ENCODE assay signal across 9 cellular contexts in genomic region chr9:125513634-125514413, GRCh38.
DNase-seq lines count a peak whose midpoint lies in the region; ATAC-seq and TF ChIP-seq lines count a peak whose summit lies in the region.
"Had no signal": no experiment of that assay in that cellular context is flagged by ENCODE, and none has a peak within 500 bp of the region (broad histone marks: within the 10 kb centered on the region; RNA-seq: fewer than 3 reads in every experiment).

No MANE protein-coding gene starts in this region.

- no peak for TF ChIP-seq CTCF in GM20000 (IDR thresholded peaks at IDR 0.05; ENCODE audit: extremely low read depth, missing control alignments)
- TF ChIP-seq CTCF in suprapubic skin (IDR thresholded peaks at IDR 0.05) = no peak
- TF ChIP-seq CTCF in A673 (conservative IDR thresholded peaks at IDR 0.05; ENCODE audit: low read depth, low read length) = no peak

- H3K27me3 ChIP-seq in suprapubic skin (no peaks in the 10 kb centered on the region), A673 (replicated peaks; ENCODE audit: insufficient read depth, low read depth, low read length, poor library complexity) (no peaks in the 10 kb centered on the region)

- H3K4me1 ChIP-seq in suprapubic skin (peaks cover 11% of the 10 kb centered on the region), A673 (ENCODE audit: insufficient read depth, low read length, poor library complexity, severe bottlenecking) (peaks cover 2% of the 10 kb centered on the region)

- TF ChIP-seq POLR2A in suprapubic skin (IDR thresholded peaks at IDR 0.05) = no peak

- no TSS peak for BruUV-seq in A673 (replicated peaks; lab: Mats Ljungman, UMichigan)

- intact Hi-C loops in A673 (cut with micrococcal nuclease; ENCODE audit: unreplicated experiment) = no loop called here

- H3K9me3 Mint-ChIP-seq in activated naive CD8-positive, alpha-beta T cell treated with anti-CD3 and anti-CD28 coated beads for 36 hours = no peaks in the 10 kb centered on the region

- CTCF ChIA-PET in A673 (lab: Charles Lee) = no interaction called here

- H3K27ac ChIP-seq in suprapubic skin (no peak overlapping the region), A673 (ENCODE audit: low read depth, low read length, poor library complexity, severe bottlenecking) (no peak overlapping the region)

- H3K27me3 Mint-ChIP-seq in activated naive CD8-positive, alpha-beta T cell treated with anti-CD3 and anti-CD28 coated beads for 36 hours = no peaks in the 10 kb centered on the region
- H3K27me3 Mint-ChIP-seq: naive thymus-derived CD4-positive, alpha-beta T cell had no signal

- peak overlapping the region; percentile 22 for H3K27ac Mint-ChIP-seq in activated naive CD8-positive, alpha-beta T cell treated with anti-CD3 and anti-CD28 coated beads for 36 hours

- H3K36me3 ChIP-seq in suprapubic skin (no peaks in the 10 kb centered on the region), A673 (ENCODE audit: insufficient read depth, low read length, poor library complexity, severe bottlenecking) (no peaks in the 10 kb centered on the region)

- peak; percentile 86 for ATAC-seq in HG03571 (IDR thresholded peaks at IDR 0.05; ENCODE audit: unreplicated experiment)
- ATAC-seq: naive thymus-derived CD4-positive, alpha-beta T cell had no signal

- DNase-seq in Daoy (ENCODE audit: low read depth) (peak; percentile 92), GM20000 (ENCODE audit: low spot score) (peak; percentile 67), iris pigment epithelial cell (ENCODE audit: low read depth) (peak; percentile 88), suprapubic skin (ENCODE audit: low spot score in 2 of 2) (no peak), A673 (ENCODE audit: low spot score) (no peak), NCI-H524 (lab: John Stamatoyannopoulos, UW) (no peak)
- DNase-seq in activated naive CD8-positive, alpha-beta T cell treated with anti-CD3 and anti-CD28 coated beads for 36 hours = peak; percentile 46

- TF ChIP-seq EP300 in suprapubic skin (IDR thresholded peaks at IDR 0.05) = no peak

- H3K4me3 Mint-ChIP-seq in activated naive CD8-positive, alpha-beta T cell treated with anti-CD3 and anti-CD28 coated beads for 36 hours = peak overlapping the region; percentile 19

- WGBS in suprapubic skin = 56% methylated on average over 14 of the region's 14 CpGs

- peaks cover 4% of the 10 kb centered on the region for H3K36me3 Mint-ChIP-seq in activated naive CD8-positive, alpha-beta T cell treated with anti-CD3 and anti-CD28 coated beads for 36 hours

- peak overlapping the region; percentile 16 for H3K4me3 ChIP-seq in suprapubic skin
- no peak overlapping the region for H3K4me3 ChIP-seq in A673 (ENCODE audit: low read depth, low read length, poor library complexity, severe bottlenecking)

- no peaks in the 10 kb centered on the region for H3K9me3 ChIP-seq in suprapubic skin
- no peaks in the 10 kb centered on the region for H3K9me3 ChIP-seq in A673 (ENCODE audit: low read depth, low read length, poor library complexity, severe bottlenecking)

- POLR2A ChIA-PET in A673 (lab: Charles Lee; ENCODE audit: low non-redundant PET) = no interaction called here

- H3K4me1 Mint-ChIP-seq in activated naive CD8-positive, alpha-beta T cell treated with anti-CD3 and anti-CD28 coated beads for 36 hours = peaks cover 17% of the 10 kb centered on the region

Comparison
In these comparisons a context has a peak if more than half of its experiments do, and no peak if none do; other contexts are left out.
1. DNase-seq: peak in Daoy (single experiment), GM20000 (single experiment), activated naive CD8-positive, alpha-beta T cell treated with anti-CD3 and anti-CD28 coated beads for 36 hours (single experiment) and iris pigment epithelial cell (single experiment); none in suprapubic skin (0 of 2), A673 (single experiment) and NCI-H524 (0 of 2).